ENCODE assay signal across 1 cellular context in genomic region chr1:2175681-2176454, GRCh38.
A peak's percentile ranks its signal among the peaks of the same experiment; 100 is the strongest.
TF ChIP-seq lines count a peak whose summit lies in the region.

No MANE protein-coding gene starts in this region.

TF ChIP-seq in K562, 482 proteins besides CTCF, POLR2A, EP300 and RAD21 (continued from another document and continues in another):
- TF ChIP-seq TFAP4 (CRISPR knock-in tag; IDR thresholded peaks at IDR 0.05; ENCODE audit: borderline replicate concordance) = peak; percentile 97
- peak; percentile 65; the same call in 1 of the 2 replicates for TF ChIP-seq JUN (IDR thresholded peaks at IDR 0.05; ENCODE audit: borderline replicate concordance, low read depth, low read length)
- TF ChIP-seq JUN (CRISPR knock-in tag; IDR thresholded peaks at IDR 0.05; ENCODE audit: borderline replicate concordance) = peak; percentile 94
- TF ChIP-seq HDGF (IDR thresholded peaks at IDR 0.05) = peak; percentile 66; the same call in 1 of the 2 replicates
- no peak for TF ChIP-seq ZNF444 (CRISPR knock-in tag; IDR thresholded peaks at IDR 0.05)
- 0 out of 2 replicates have a peak, but pooled peaks have one; percentile 41 for TF ChIP-seq ELF2 (CRISPR knock-in tag; IDR thresholded peaks at IDR 0.05)
- TF ChIP-seq RNF219 (CRISPR knock-in tag; IDR thresholded peaks at IDR 0.05) = no peak
- no peak for TF ChIP-seq ZNF717 (CRISPR knock-in tag; IDR thresholded peaks at IDR 0.05)
- no peak for TF ChIP-seq ZMIZ1 (IDR thresholded peaks at IDR 0.05; ENCODE audit: low read depth in 2 of 2, low read length in 2 of 2)
- no peak for TF ChIP-seq BRF1 (IDR thresholded peaks at IDR 0.05; ENCODE audit: borderline replicate concordance, extremely low read depth, insufficient read length)
- TF ChIP-seq LCOR (CRISPR knock-in tag; IDR thresholded peaks at IDR 0.05) = peak; percentile 97
- TF ChIP-seq MLX (CRISPR knock-in tag; conservative IDR thresholded peaks at IDR 0.05) = 0 out of 4 replicates have a peak, but pooled peaks of 1 of the 2 experiments have one; percentile 75
- TF ChIP-seq ZNF511 (CRISPR knock-in tag; IDR thresholded peaks at IDR 0.05) = peak; percentile 95
- no peak for TF ChIP-seq NFYB (IDR thresholded peaks at IDR 0.05; ENCODE audit: extremely low read depth, insufficient read length)
- peak; percentile 100 for TF ChIP-seq MGA (IDR thresholded peaks at IDR 0.05)
- TF ChIP-seq GATAD2A (IDR thresholded peaks at IDR 0.05) = peak; percentile 59; the same call in 1 of the 2 replicates
- TF ChIP-seq ILF3 (IDR thresholded peaks at IDR 0.05; ENCODE audit: borderline replicate concordance) = no peak
- no peak for TF ChIP-seq CEBPB (tag; IDR thresholded peaks at IDR 0.05)
- no peak for TF ChIP-seq TRIM28 (IDR thresholded peaks at IDR 0.05)
- TF ChIP-seq HBP1 (CRISPR knock-in tag; IDR thresholded peaks at IDR 0.05) = no peak
- TF ChIP-seq EP400 (IDR thresholded peaks at IDR 0.05) = peak; percentile 86
- TF ChIP-seq MBD1 (CRISPR knock-in tag; IDR thresholded peaks at IDR 0.05) = no peak
- TF ChIP-seq ZNF140 (CRISPR knock-in tag; IDR thresholded peaks at IDR 0.05) = no peak
- no peak for TF ChIP-seq ZNF24 (IDR thresholded peaks at IDR 0.05)
- peak; percentile 92 for TF ChIP-seq ZNF395 (CRISPR knock-in tag; IDR thresholded peaks at IDR 0.05)
- TF ChIP-seq GATAD2B (IDR thresholded peaks at IDR 0.05; ENCODE audit: borderline replicate concordance) = peak; percentile 44; the same call in 1 of the 2 replicates
- TF ChIP-seq TSC22D4 (tag; IDR thresholded peaks at IDR 0.05) = no peak
- no peak for TF ChIP-seq SRSF1 (IDR thresholded peaks at IDR 0.05; ENCODE audit: low read depth, low read length)
- TF ChIP-seq PPARD (CRISPR knock-in tag; IDR thresholded peaks at IDR 0.05) = no peak
- TF ChIP-seq ZNF696 (CRISPR knock-in tag; conservative IDR thresholded peaks at IDR 0.05) = no peak
- 0 out of 2 replicates have a peak, but pooled peaks have one; percentile 22 for TF ChIP-seq EHMT2 (IDR thresholded peaks at IDR 0.05)
- no peak for TF ChIP-seq ZNF561 (CRISPR knock-in tag; conservative IDR thresholded peaks at IDR 0.05)
